1 cellular context compared by ENCODE assay signal in the genomic region with DNA sequence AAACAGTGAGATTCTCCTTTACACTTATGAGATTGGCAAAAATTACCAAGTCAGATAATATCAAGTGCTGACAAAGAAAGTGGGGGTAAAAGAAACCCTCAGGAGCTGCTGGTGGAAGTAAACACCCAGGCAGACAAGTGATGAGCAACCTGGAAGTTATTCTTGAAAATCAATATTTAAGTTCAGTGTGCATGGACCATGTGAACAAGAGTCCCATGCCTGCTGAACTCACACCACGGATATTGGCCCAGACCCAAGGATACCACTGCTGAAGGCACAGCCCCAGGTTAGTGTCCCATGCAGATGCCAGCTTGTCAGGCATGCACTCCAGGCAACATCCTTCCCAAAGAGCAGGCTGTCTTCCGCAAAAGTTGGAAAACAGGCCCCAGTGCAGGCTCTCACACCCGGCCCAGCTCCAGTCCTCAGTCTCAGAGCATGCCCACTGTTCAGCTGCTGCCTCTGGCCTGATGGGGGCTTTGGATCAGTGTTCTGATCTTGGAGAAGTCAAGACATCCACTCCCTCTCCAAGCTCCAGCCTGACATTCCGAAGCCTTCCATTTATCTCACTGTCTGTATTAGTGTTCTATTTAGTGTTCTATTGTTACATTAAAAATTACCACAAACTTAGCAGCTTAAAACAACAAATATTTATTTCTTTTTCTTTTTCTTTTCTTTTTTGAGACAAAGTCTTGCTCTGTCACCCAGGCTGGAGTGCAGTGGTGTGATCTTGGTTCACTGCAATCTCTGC.
A peak's percentile ranks its signal among the peaks of the same experiment; 100 is the strongest.
TF ChIP-seq lines count a peak whose summit lies in the region.

No MANE protein-coding gene starts in this region.

TF ChIP-seq in HepG2, 621 proteins besides CTCF, POLR2A, EP300 and RAD21 (continued from another document and continues in another):
- TF ChIP-seq ZNF280D (CRISPR knock-in tag; IDR thresholded peaks at IDR 0.05) (peak; percentile 93), JDP2 (CRISPR knock-in tag; IDR thresholded peaks at IDR 0.05; ENCODE audit: borderline replicate concordance) (no peak), EEA1 (CRISPR knock-in tag; IDR thresholded peaks at IDR 0.05; ENCODE audit: borderline replicate concordance) (no peak), TCF12 (IDR thresholded peaks at IDR 0.05) (no peak), TCF12 (CRISPR knock-in tag; IDR thresholded peaks at IDR 0.05) (peak; percentile 86; the same call in 1 of the 2 replicates), SIN3B (IDR thresholded peaks at IDR 0.05; ENCODE audit: low read length) (no peak), ZNF75D (CRISPR knock-in tag; IDR thresholded peaks at IDR 0.05; ENCODE audit: borderline replicate concordance) (no peak), TERF1 (CRISPR knock-in tag; IDR thresholded peaks at IDR 0.05) (no peak), REPIN1 (CRISPR knock-in tag; IDR thresholded peaks at IDR 0.05; ENCODE audit: borderline replicate concordance, low read depth) (no peak), MTF1 (CRISPR knock-in tag; IDR thresholded peaks at IDR 0.05) (peak; percentile 77; the same call in 1 of the 2 replicates), ZNF773 (CRISPR knock-in tag; IDR thresholded peaks at IDR 0.05; ENCODE audit: borderline replicate concordance) (no peak), THYN1 (CRISPR knock-in tag; IDR thresholded peaks at IDR 0.05; ENCODE audit: borderline replicate concordance, low read depth) (no peak), ZBTB7B (CRISPR knock-in tag; IDR thresholded peaks at IDR 0.05) (peak; percentile 95), ZBTB3 (CRISPR knock-in tag; IDR thresholded peaks at IDR 0.05; ENCODE audit: borderline replicate concordance, low read depth) (peak; percentile 78; the same call in 1 of the 2 replicates), ZSCAN30 (CRISPR knock-in tag; IDR thresholded peaks at IDR 0.05) (0 out of 2 replicates have a peak, but pooled peaks have one; percentile 73), EHMT2 (IDR thresholded peaks at IDR 0.05; ENCODE audit: borderline replicate concordance, low read depth, low read length) (no peak; the same call in 1 of the 2 replicates), SAFB2 (CRISPR knock-in tag; IDR thresholded peaks at IDR 0.05; ENCODE audit: borderline replicate concordance, low read depth) (no peak), JARID2 (CRISPR knock-in tag; IDR thresholded peaks at IDR 0.05; ENCODE audit: insufficient replicate concordance) (peak; percentile 30), ZBTB20 (CRISPR knock-in tag; IDR thresholded peaks at IDR 0.05; ENCODE audit: borderline replicate concordance, low read depth) (peak; percentile 93), STAG1 (CRISPR knock-in tag; IDR thresholded peaks at IDR 0.05) (no peak; the same call in 1 of the 2 replicates), PAX8 (CRISPR knock-in tag; IDR thresholded peaks at IDR 0.05; ENCODE audit: borderline replicate concordance) (no peak), MAZ (IDR thresholded peaks at IDR 0.05; ENCODE audit: borderline replicate concordance, low read depth, low read length) (peak; percentile 52; the same call in 1 of the 2 replicates), MAZ (CRISPR knock-in tag; IDR thresholded peaks at IDR 0.05; ENCODE audit: low read depth) (no peak), ZFP90 (CRISPR knock-in tag; IDR thresholded peaks at IDR 0.05; ENCODE audit: borderline replicate concordance) (no peak), FOXJ3 (CRISPR knock-in tag; IDR thresholded peaks at IDR 0.05; ENCODE audit: borderline replicate concordance) (peak; percentile 96), ZNF263 (CRISPR knock-in tag; IDR thresholded peaks at IDR 0.05) (peak; percentile 55; the same call in 1 of the 2 replicates), ISX (CRISPR knock-in tag; conservative IDR thresholded peaks at IDR 0.05) (no peak), ZNF550 (CRISPR knock-in tag; IDR thresholded peaks at IDR 0.05; ENCODE audit: borderline replicate concordance) (no peak), EED (CRISPR knock-in tag; IDR thresholded peaks at IDR 0.05) (no peak), AGO2 (optimal IDR thresholded peaks at IDR 0.05; ENCODE audit: low read depth, low read length) (no peak), PHF21A (CRISPR knock-in tag; IDR thresholded peaks at IDR 0.05) (peak; percentile 93; the same call in 1 of the 2 replicates), NCOR1 (IDR thresholded peaks at IDR 0.05; ENCODE audit: borderline replicate concordance, low read length) (peak; percentile 93; the same call in 1 of the 2 replicates), ZNF3 (CRISPR knock-in tag; IDR thresholded peaks at IDR 0.05) (0 out of 2 replicates have a peak, but pooled peaks have one; percentile 48), SAP130 (CRISPR knock-in tag; IDR thresholded peaks at IDR 0.05; ENCODE audit: low read depth) (peak; percentile 88), ZNF549 (CRISPR knock-in tag; IDR thresholded peaks at IDR 0.05) (no peak), ARNTL (CRISPR knock-in tag; IDR thresholded peaks at IDR 0.05) (peak; percentile 84; the same call in 1 of the 2 replicates), ZNF747 (CRISPR knock-in tag; IDR thresholded peaks at IDR 0.05; ENCODE audit: borderline replicate concordance) (no peak; the same call in 1 of the 2 replicates), ZFP37 (CRISPR knock-in tag; IDR thresholded peaks at IDR 0.05; ENCODE audit: borderline replicate concordance) (no peak), REXO4 (CRISPR knock-in tag; IDR thresholded peaks at IDR 0.05; ENCODE audit: borderline replicate concordance) (no peak), ZNF629 (CRISPR knock-in tag; conservative IDR thresholded peaks at IDR 0.05) (no peak; the same call in 1 of the 2 replicates)
- TF ChIP-seq, protein P1, sequence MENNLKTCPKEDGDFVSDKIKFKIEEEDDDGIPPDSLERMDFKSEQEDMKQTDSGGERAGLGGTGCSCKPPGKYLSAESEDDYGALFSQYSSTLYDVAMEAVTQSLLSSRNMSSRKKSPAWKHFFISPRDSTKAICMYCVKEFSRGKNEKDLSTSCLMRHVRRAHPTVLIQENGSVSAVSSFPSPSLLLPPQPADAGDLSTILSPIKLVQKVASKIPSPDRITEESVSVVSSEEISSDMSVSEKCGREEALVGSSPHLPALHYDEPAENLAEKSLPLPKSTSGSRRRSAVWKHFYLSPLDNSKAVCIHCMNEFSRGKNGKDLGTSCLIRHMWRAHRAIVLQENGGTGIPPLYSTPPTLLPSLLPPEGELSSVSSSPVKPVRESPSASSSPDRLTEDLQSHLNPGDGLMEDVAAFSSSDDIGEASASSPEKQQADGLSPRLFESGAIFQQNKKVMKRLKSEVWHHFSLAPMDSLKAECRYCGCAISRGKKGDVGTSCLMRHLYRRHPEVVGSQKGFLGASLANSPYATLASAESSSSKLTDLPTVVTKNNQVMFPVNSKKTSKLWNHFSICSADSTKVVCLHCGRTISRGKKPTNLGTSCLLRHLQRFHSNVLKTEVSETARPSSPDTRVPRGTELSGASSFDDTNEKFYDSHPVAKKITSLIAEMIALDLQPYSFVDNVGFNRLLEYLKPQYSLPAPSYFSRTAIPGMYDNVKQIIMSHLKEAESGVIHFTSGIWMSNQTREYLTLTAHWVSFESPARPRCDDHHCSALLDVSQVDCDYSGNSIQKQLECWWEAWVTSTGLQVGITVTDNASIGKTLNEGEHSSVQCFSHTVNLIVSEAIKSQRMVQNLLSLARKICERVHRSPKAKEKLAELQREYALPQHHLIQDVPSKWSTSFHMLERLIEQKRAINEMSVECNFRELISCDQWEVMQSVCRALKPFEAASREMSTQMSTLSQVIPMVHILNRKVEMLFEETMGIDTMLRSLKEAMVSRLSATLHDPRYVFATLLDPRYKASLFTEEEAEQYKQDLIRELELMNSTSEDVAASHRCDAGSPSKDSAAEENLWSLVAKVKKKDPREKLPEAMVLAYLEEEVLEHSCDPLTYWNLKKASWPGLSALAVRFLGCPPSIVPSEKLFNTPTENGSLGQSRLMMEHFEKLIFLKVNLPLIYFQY (CRISPR knock-in tag; IDR thresholded peaks at IDR 0.05; ENCODE audit: borderline replicate concordance): peak; percentile 95; the same call in 1 of the 2 replicates
- TF ChIP-seq, protein P2, sequence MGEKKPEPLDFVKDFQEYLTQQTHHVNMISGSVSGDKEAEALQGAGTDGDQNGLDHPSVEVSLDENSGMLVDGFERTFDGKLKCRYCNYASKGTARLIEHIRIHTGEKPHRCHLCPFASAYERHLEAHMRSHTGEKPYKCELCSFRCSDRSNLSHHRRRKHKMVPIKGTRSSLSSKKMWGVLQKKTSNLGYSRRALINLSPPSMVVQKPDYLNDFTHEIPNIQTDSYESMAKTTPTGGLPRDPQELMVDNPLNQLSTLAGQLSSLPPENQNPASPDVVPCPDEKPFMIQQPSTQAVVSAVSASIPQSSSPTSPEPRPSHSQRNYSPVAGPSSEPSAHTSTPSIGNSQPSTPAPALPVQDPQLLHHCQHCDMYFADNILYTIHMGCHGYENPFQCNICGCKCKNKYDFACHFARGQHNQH (CRISPR knock-in tag; IDR thresholded peaks at IDR 0.05): peak; percentile 98
- TF ChIP-seq, protein P3, sequence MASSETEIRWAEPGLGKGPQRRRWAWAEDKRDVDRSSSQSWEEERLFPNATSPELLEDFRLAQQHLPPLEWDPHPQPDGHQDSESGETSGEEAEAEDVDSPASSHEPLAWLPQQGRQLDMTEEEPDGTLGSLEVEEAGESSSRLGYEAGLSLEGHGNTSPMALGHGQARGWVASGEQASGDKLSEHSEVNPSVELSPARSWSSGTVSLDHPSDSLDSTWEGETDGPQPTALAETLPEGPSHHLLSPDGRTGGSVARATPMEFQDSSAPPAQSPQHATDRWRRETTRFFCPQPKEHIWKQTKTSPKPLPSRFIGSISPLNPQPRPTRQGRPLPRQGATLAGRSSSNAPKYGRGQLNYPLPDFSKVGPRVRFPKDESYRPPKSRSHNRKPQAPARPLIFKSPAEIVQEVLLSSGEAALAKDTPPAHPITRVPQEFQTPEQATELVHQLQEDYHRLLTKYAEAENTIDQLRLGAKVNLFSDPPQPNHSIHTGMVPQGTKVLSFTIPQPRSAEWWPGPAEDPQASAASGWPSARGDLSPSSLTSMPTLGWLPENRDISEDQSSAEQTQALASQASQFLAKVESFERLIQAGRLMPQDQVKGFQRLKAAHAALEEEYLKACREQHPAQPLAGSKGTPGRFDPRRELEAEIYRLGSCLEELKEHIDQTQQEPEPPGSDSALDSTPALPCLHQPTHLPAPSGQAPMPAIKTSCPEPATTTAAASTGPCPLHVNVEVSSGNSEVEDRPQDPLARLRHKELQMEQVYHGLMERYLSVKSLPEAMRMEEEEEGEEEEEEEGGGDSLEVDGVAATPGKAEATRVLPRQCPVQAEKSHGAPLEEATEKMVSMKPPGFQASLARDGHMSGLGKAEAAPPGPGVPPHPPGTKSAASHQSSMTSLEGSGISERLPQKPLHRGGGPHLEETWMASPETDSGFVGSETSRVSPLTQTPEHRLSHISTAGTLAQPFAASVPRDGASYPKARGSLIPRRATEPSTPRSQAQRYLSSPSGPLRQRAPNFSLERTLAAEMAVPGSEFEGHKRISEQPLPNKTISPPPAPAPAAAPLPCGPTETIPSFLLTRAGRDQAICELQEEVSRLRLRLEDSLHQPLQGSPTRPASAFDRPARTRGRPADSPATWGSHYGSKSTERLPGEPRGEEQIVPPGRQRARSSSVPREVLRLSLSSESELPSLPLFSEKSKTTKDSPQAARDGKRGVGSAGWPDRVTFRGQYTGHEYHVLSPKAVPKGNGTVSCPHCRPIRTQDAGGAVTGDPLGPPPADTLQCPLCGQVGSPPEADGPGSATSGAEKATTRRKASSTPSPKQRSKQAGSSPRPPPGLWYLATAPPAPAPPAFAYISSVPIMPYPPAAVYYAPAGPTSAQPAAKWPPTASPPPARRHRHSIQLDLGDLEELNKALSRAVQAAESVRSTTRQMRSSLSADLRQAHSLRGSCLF (CRISPR knock-in tag; IDR thresholded peaks at IDR 0.05; ENCODE audit: borderline replicate concordance): no peak
- TF ChIP-seq, protein P4, sequence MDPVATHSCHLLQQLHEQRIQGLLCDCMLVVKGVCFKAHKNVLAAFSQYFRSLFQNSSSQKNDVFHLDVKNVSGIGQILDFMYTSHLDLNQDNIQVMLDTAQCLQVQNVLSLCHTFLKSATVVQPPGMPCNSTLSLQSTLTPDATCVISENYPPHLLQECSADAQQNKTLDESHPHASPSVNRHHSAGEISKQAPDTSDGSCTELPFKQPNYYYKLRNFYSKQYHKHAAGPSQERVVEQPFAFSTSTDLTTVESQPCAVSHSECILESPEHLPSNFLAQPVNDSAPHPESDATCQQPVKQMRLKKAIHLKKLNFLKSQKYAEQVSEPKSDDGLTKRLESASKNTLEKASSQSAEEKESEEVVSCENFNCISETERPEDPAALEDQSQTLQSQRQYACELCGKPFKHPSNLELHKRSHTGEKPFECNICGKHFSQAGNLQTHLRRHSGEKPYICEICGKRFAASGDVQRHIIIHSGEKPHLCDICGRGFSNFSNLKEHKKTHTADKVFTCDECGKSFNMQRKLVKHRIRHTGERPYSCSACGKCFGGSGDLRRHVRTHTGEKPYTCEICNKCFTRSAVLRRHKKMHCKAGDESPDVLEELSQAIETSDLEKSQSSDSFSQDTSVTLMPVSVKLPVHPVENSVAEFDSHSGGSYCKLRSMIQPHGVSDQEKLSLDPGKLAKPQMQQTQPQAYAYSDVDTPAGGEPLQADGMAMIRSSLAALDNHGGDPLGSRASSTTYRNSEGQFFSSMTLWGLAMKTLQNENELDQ (CRISPR knock-in tag; IDR thresholded peaks at IDR 0.05; ENCODE audit: borderline replicate concordance): no peak; the same call in 1 of the 2 replicates
